In genomic region chr11:106077609-106078517, GRCh38 we compare ENCODE assay signal across 1 cellular context.
A peak's percentile ranks its signal among the peaks of the same experiment; 100 is the strongest.
TF ChIP-seq lines count a peak whose summit lies in the region.

TSS of gene AASDHPPT (plus strand) at chr11:106077662. CDS start at chr11:106077711, 49 bp downstream.

TF ChIP-seq in SK-N-SH, 30 proteins besides CTCF, POLR2A, EP300 and RAD21 (continued from another document):
- 0 out of 2 replicates have a peak, but pooled peaks have one; percentile 8 for TF ChIP-seq USF1 (IDR thresholded peaks at IDR 0.05; ENCODE audit: borderline replicate concordance, low read depth)
- peak; percentile 80 for TF ChIP-seq POLR2AphosphoS5 (IDR thresholded peaks at IDR 0.05; ENCODE audit: low read depth, low read length)
- no peak for TF ChIP-seq EZH2phosphoT487 (IDR thresholded peaks at IDR 0.05; ENCODE audit: borderline replicate concordance, low read depth)
- no peak for TF ChIP-seq ZBTB33 (IDR thresholded peaks at IDR 0.05; ENCODE audit: borderline replicate concordance, low read depth)
- TF ChIP-seq MAX (IDR thresholded peaks at IDR 0.05; ENCODE audit: low read depth), result peak; percentile 92
- peak; percentile 73 for TF ChIP-seq NRF1 (IDR thresholded peaks at IDR 0.05; ENCODE audit: low read depth, low read length)
- TF ChIP-seq YY1 (IDR thresholded peaks at IDR 0.05; ENCODE audit: low read depth), result peak; percentile 82
- peak; percentile 49 for TF ChIP-seq TAF1 (IDR thresholded peaks at IDR 0.05; ENCODE audit: borderline replicate concordance, low read depth, low read length)
- TF ChIP-seq MEF2A (IDR thresholded peaks at IDR 0.05; ENCODE audit: borderline replicate concordance, low read depth), result no peak
- no peak for TF ChIP-seq RXRA (IDR thresholded peaks at IDR 0.05; ENCODE audit: borderline replicate concordance, low read depth)
- TF ChIP-seq CHD2 (IDR thresholded peaks at IDR 0.05; ENCODE audit: low read length, partially characterized antibody), result no peak
